7 cellular contexts compared by ENCODE assay signal in the genomic region with DNA sequence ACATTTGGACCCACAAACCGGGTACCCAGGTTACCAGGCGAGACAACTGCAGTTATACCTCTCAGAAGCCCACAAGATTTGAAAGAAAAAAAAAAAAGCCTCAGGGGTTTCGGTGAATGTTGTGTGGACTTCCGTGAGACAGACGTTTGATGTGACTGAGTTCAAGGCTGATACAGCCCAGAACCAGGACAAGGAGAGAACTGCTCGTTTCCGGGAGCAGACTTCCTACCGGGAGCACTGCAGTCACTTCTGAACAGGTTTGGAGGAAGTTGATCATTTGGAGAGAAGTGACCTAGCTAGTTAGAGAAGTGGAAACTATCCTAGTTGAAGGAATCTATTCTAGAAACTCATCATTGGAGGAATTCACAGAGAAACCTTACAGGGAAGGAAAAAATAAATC. TPM values are rescaled to one million over a fixed set of nuclear protein-coding genes. Genes with fewer than 3 reads are reported as not detected.
DNase-seq lines count a peak whose midpoint lies in the region; ATAC-seq and TF ChIP-seq lines count a peak whose summit lies in the region.

No MANE protein-coding gene starts in this region.

- peak overlapping the region; percentile 96 for H3K4me3 Mint-ChIP-seq in HFFc6
- H3K4me3 Mint-ChIP-seq in T-helper 2 cell treated with Interferon-gamma antibody and Interleukin-4, amounts not matched to agents 5 μg/mL and 100 μg/mL, for 36 hours = peak overlapping the region; percentile 98
- H3K4me3 Mint-ChIP-seq in glutamatergic neuron (ENCODE audit: unreplicated experiment) = peak overlapping the region; percentile 66
- peak overlapping the region; percentile 95 to 97 for H3K4me3 Mint-ChIP-seq in stimulated activated naive B cell treated with anti-CD40 and anti-IgM and Interleukin-4, amounts not matched to agents 10 μg/mL and 1 μg/mL and 100 μg/mL, for 72 hours

- no peak for ATAC-seq in stimulated activated naive B cell treated with anti-CD40 and anti-IgM and Interleukin-4, amounts not matched to agents 10 μg/mL and 1 μg/mL and 100 μg/mL, for 72 hours (replicated peaks)

- H3K9me3 Mint-ChIP-seq in HFFc6 (no peaks in the 10 kb centered on the region), glutamatergic neuron (ENCODE audit: unreplicated experiment) (peaks cover 7% of the 10 kb centered on the region)
- no peaks in the 10 kb centered on the region for H3K9me3 Mint-ChIP-seq in T-helper 2 cell treated with Interferon-gamma antibody and Interleukin-4, amounts not matched to agents 5 μg/mL and 100 μg/mL, for 36 hours
- peaks cover 0 to 2% of the 10 kb centered on the region in 2 donors for H3K9me3 Mint-ChIP-seq in stimulated activated naive B cell treated with anti-CD40 and anti-IgM and Interleukin-4, amounts not matched to agents 10 μg/mL and 1 μg/mL and 100 μg/mL, for 72 hours

- peaks cover 64% of the 10 kb centered on the region for H3K4me1 Mint-ChIP-seq in HFFc6 (ENCODE audit: low read depth)
- H3K4me1 Mint-ChIP-seq in T-helper 2 cell treated with Interferon-gamma antibody and Interleukin-4, amounts not matched to agents 5 μg/mL and 100 μg/mL, for 36 hours (ENCODE audit: low read depth) = peaks cover 65% of the 10 kb centered on the region
- H3K4me1 Mint-ChIP-seq in glutamatergic neuron (ENCODE audit: low read depth, unreplicated experiment) = peaks cover 14% of the 10 kb centered on the region
- peaks cover 59 to 75% of the 10 kb centered on the region in 2 donors for H3K4me1 Mint-ChIP-seq in stimulated activated naive B cell treated with anti-CD40 and anti-IgM and Interleukin-4, amounts not matched to agents 10 μg/mL and 1 μg/mL and 100 μg/mL, for 72 hours

- TF ChIP-seq CTCF in HFFc6 (IDR thresholded peaks at IDR 0.05) (no peak), glutamatergic neuron (IDR thresholded peaks at IDR 0.05; ENCODE audit: partially characterized antibody, unreplicated experiment) (no peak)

- H3K36me3 Mint-ChIP-seq in HFFc6 (ENCODE audit: low read depth) = peaks cover 20% of the 10 kb centered on the region
- peaks cover 42% of the 10 kb centered on the region for H3K36me3 Mint-ChIP-seq in T-helper 2 cell treated with Interferon-gamma antibody and Interleukin-4, amounts not matched to agents 5 μg/mL and 100 μg/mL, for 36 hours (ENCODE audit: low read depth)
- H3K36me3 Mint-ChIP-seq in glutamatergic neuron (ENCODE audit: unreplicated experiment) = no peaks in the 10 kb centered on the region
- H3K36me3 Mint-ChIP-seq in stimulated activated naive B cell treated with anti-CD40 and anti-IgM and Interleukin-4, amounts not matched to agents 10 μg/mL and 1 μg/mL and 100 μg/mL, for 72 hours = peaks cover 13 to 29% of the 10 kb centered on the region in 2 donors

- H3K27ac Mint-ChIP-seq in HFFc6 (peak overlapping the region; percentile 87), glutamatergic neuron (ENCODE audit: unreplicated experiment) (no peak overlapping the region)
- H3K27ac Mint-ChIP-seq in T-helper 2 cell treated with Interferon-gamma antibody and Interleukin-4, amounts not matched to agents 5 μg/mL and 100 μg/mL, for 36 hours = peak overlapping the region; percentile 92
- H3K27ac Mint-ChIP-seq in stimulated activated naive B cell treated with anti-CD40 and anti-IgM and Interleukin-4, amounts not matched to agents 10 μg/mL and 1 μg/mL and 100 μg/mL, for 72 hours = no peak overlapping the region

- no peak for DNase-seq in HFFc6
- DNase-seq in T-helper 2 cell treated with Interferon-gamma antibody and Interleukin-4, amounts not matched to agents 5 μg/mL and 100 μg/mL, for 36 hours (ENCODE audit: low spot score) = no peak
- no peak for DNase-seq in glutamatergic neuron
- no peak for DNase-seq in stimulated activated naive B cell treated with anti-CD40 and anti-IgM and Interleukin-4, amounts not matched to agents 10 μg/mL and 1 μg/mL and 100 μg/mL, for 72 hours
- DNase-seq in effector CD4-positive, alpha-beta T cell = no peak
- DNase-seq in mesenteric fat pad (ENCODE audit: low spot score) = no peak
- no peak for DNase-seq in epidermal melanocyte (ENCODE audit: insufficient read length, low spot score)

- H3K27me3 Mint-ChIP-seq in HFFc6 (ENCODE audit: insufficient read depth) (peaks cover 4% of the 10 kb centered on the region; the same call in 1 of the 2 replicates), glutamatergic neuron (ENCODE audit: unreplicated experiment) (peaks cover 4% of the 10 kb centered on the region)
- no peaks in the 10 kb centered on the region for H3K27me3 Mint-ChIP-seq in T-helper 2 cell treated with Interferon-gamma antibody and Interleukin-4, amounts not matched to agents 5 μg/mL and 100 μg/mL, for 36 hours (ENCODE audit: low read depth)
- H3K27me3 Mint-ChIP-seq in stimulated activated naive B cell treated with anti-CD40 and anti-IgM and Interleukin-4, amounts not matched to agents 10 μg/mL and 1 μg/mL and 100 μg/mL, for 72 hours = peaks cover 0 to 5% of the 10 kb centered on the region in 2 donors

RNA-seq across cellular contexts. Expression of gene CKLF, which starts 0.8 kb away (rescaled TPM):
- 10 to 100 TPM; 44.7 to 61.4 (median 56.8) TPM for total RNA-seq in HFFc6 (2021; fragmentation: NEBNext Ultra II Directional; extraction: Animal tissue kit (Norgen Biotek cat#: 25700))
- total RNA-seq in glutamatergic neuron (ENCODE audit: unreplicated experiment) (17.9 TPM), mesenteric fat pad (41.6 TPM)

RNA-seq across cellular contexts. Expression of gene TK2, which starts 3.3 kb away (rescaled TPM):
- 10 to 100 TPM; 29.1 to 43.8 (median 32.6) TPM for total RNA-seq in HFFc6 (2021; fragmentation: NEBNext Ultra II Directional; extraction: Animal tissue kit (Norgen Biotek cat#: 25700))
- total RNA-seq in glutamatergic neuron (ENCODE audit: unreplicated experiment) (4.5 TPM), mesenteric fat pad (58.3 TPM)

RNA-seq across cellular contexts. Expression of gene CMTM1, which starts 13.0 kb away (rescaled TPM):
- total RNA-seq in HFFc6 (2021; fragmentation: NEBNext Ultra II Directional; extraction: Animal tissue kit (Norgen Biotek cat#: 25700)) = 1 to 10 TPM; 4.2 to 5.5 (median 4.9) TPM
- total RNA-seq in glutamatergic neuron (ENCODE audit: unreplicated experiment) = 5.0 TPM
- total RNA-seq in mesenteric fat pad = 6.4 TPM

RNA-seq across cellular contexts. Expression of gene CMTM2, which starts 26.0 kb away (rescaled TPM):
- total RNA-seq in HFFc6 (2021; fragmentation: NEBNext Ultra II Directional; extraction: Animal tissue kit (Norgen Biotek cat#: 25700)) = not detected
- not detected for total RNA-seq in glutamatergic neuron (ENCODE audit: unreplicated experiment)
- total RNA-seq in mesenteric fat pad = 1.00 TPM

RNA-seq across cellular contexts. Expression of gene CMTM3, which starts 51.3 kb away (rescaled TPM):
- total RNA-seq in HFFc6 (2021; fragmentation: NEBNext Ultra II Directional; extraction: Animal tissue kit (Norgen Biotek cat#: 25700)) = 10 to 100 TPM; 26.3 to 35.6 (median 28.0) TPM
- total RNA-seq in glutamatergic neuron (ENCODE audit: unreplicated experiment) = 45.8 TPM
- 48.1 TPM for total RNA-seq in mesenteric fat pad

Comparison
In these comparisons a context has a peak if more than half of its experiments do, and no peak if none do; other contexts are left out.
1. H3K27ac Mint-ChIP-seq: peak in HFFc6 (single experiment) and T-helper 2 cell treated with Interferon-gamma antibody and Interleukin-4, amounts not matched to agents 5 μg/mL and 100 μg/mL, for 36 hours (single experiment); none in glutamatergic neuron (single experiment) and stimulated activated naive B cell treated with anti-CD40 and anti-IgM and Interleukin-4, amounts not matched to agents 10 μg/mL and 1 μg/mL and 100 μg/mL, for 72 hours (single experiment).
2. Peak in every context shown above with its lines, with median percentiles within 50 percentile points of each other: H3K4me3 Mint-ChIP-seq.